ENCODE assay signal across 8 cellular contexts in the genomic region with DNA sequence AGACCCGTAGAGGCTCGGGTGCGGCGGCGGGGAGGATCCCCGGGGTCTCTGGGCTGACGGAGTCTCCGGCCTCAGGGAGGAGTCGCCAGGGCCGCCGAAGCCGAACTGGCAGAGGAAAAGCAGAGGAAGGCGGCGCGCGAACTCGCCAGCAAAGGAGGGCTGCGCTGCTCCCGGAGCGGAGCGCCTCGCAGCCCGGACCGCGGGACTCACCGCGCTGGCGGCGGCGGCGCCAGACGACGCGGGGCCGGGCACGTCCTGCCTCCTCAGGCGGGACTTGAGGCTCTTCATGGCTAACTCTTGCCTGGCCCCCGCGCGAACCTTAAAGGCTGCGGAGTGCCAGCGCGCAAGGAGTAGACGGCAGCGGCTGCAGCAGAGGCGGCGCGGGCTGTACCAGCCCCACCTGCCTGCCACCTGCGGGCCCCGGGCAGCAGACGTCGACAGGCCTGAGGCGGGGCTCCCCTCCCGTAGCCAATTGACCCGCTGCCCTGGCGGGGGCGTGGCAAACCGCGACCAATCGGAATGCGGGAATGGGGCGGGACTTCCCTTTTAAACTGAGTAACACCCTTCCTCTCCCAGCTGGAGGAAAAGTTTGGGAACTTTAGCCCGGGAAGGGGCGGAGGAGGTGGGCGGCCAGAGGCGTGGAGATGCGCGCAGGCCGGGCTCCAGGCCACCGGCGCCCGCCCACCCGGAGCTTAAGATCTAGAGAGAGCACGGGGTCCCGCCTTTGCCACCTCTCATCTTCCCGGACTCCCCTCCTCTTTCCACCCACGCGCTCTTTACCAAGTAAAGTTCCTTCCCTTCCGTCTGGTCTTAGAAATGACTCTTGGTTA. TPM values are rescaled to one million over a fixed set of nuclear protein-coding genes. Genes with fewer than 3 reads are reported as not detected.
A peak's percentile ranks its signal among the peaks of the same experiment; 100 is the strongest.
DNase-seq lines count a peak whose midpoint lies in the region; ATAC-seq, FAIRE-seq and TF ChIP-seq lines count a peak whose summit lies in the region.

A gene with protein sequence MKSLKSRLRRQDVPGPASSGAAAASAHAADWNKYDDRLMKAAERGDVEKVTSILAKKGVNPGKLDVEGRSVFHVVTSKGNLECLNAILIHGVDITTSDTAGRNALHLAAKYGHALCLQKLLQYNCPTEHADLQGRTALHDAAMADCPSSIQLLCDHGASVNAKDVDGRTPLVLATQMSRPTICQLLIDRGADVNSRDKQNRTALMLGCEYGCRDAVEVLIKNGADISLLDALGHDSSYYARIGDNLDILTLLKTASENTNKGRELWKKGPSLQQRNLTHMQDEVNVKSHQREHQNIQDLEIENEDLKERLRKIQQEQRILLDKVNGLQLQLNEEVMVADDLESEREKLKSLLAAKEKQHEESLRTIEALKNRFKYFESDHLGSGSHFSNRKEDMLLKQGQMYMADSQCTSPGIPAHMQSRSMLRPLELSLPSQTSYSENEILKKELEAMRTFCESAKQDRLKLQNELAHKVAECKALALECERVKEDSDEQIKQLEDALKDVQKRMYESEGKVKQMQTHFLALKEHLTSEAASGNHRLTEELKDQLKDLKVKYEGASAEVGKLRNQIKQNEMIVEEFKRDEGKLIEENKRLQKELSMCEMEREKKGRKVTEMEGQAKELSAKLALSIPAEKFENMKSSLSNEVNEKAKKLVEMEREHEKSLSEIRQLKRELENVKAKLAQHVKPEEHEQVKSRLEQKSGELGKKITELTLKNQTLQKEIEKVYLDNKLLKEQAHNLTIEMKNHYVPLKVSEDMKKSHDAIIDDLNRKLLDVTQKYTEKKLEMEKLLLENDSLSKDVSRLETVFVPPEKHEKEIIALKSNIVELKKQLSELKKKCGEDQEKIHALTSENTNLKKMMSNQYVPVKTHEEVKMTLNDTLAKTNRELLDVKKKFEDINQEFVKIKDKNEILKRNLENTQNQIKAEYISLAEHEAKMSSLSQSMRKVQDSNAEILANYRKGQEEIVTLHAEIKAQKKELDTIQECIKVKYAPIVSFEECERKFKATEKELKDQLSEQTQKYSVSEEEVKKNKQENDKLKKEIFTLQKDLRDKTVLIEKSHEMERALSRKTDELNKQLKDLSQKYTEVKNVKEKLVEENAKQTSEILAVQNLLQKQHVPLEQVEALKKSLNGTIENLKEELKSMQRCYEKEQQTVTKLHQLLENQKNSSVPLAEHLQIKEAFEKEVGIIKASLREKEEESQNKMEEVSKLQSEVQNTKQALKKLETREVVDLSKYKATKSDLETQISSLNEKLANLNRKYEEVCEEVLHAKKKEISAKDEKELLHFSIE (N-terminal part only) (minus strand): TSS at position 439 of the 830 bp plus-strand sequence. CDS start 151 bp downstream, at position 288.

- TF ChIP-seq CTCF in colonic mucosa (IDR thresholded peaks at IDR 0.05) (no peak), kidney (IDR thresholded peaks at IDR 0.05; ENCODE audit: borderline replicate concordance, extremely low read depth, insufficient read depth) (no peak)

- peak; percentile 89 for DNase-seq in SIG-M5 treated with dmso at 0.1 percent for 504 hours (lab: John Stamatoyannopoulos, UW; ENCODE audit: unreplicated experiment)
- no peak for DNase-seq in SIG-M5 (lab: John Stamatoyannopoulos, UW)
- peak; percentile 98 for DNase-seq in NCI-H226
- DNase-seq in activated CD4-positive, alpha-beta T cell treated with anti-CD3 and anti-CD28 coated beads for 48 hours = peak; percentile 88
- peak; percentile 99 for DNase-seq in colonic mucosa
- DNase-seq in kidney = peak; percentile 98
- peak; percentile 74 for DNase-seq in stimulated activated CD4-positive, alpha-beta T cell treated with anti-CD3 and anti-CD28 coated beads, Interleukin-12 subunit alpha, Interleukin-12 subunit beta, amount 100 ng/mL, for 4 hours

- H3K4me3 ChIP-seq in colonic mucosa (peak within 1 kb of the TSS; percentile 89), kidney (ENCODE audit: low read length in 2 of 2) (peak within 1 kb of the TSS; percentile 91 to 94)

- H3K27ac ChIP-seq in colonic mucosa (peak within 1 kb of the TSS; percentile 97), kidney (ENCODE audit: low read depth in 2 of 2, low read length in 2 of 2) (peak within 1 kb of the TSS; percentile 94)

- ATAC-seq in HG03139 (IDR thresholded peaks at IDR 0.05; ENCODE audit: unreplicated experiment) = peak; percentile 78

- no peaks in the 10 kb centered on the region for H3K36me3 ChIP-seq in colonic mucosa
- H3K36me3 ChIP-seq in kidney (ENCODE audit: control insufficient read depth in 1 of 2, insufficient read depth in 2 of 2, low read length in 2 of 2) = no peaks in the 10 kb centered on the region

- H3K27me3 ChIP-seq in colonic mucosa = no peaks in the 10 kb centered on the region

- FAIRE-seq in kidney (lab: Jason Lieb, UNC) = peak; percentile 91

- no peaks in the 10 kb centered on the region for H3K4me1 ChIP-seq in colonic mucosa
- H3K4me1 ChIP-seq in kidney (ENCODE audit: control insufficient read depth in 1 of 2, insufficient read depth in 1 of 2, low read depth in 1 of 2, low read length in 2 of 2) = peaks cover 0 to 5% of the 10 kb centered on the region in 2 donors

- intact Hi-C loops in colonic mucosa (cut with DNase I) (no loop called here), kidney (cut with DNase I) (no loop called here)

- H3K9me3 ChIP-seq in colonic mucosa = no peaks in the 10 kb centered on the region
- H3K9me3 ChIP-seq in kidney (ENCODE audit: control insufficient read depth in 1 of 2, low read length in 2 of 2) = no peaks in the 10 kb centered on the region

- H3K9ac ChIP-seq in colonic mucosa (ENCODE audit: low read depth in 2 of 2, low read length in 2 of 2) = peak within 1 kb of the TSS; percentile 87 to 92
- peak within 1 kb of the TSS; percentile 91 for H3K9ac ChIP-seq in kidney (ENCODE audit: low read length in 2 of 2)

RNA-seq across cellular contexts. Expression of the gene that starts here (rescaled TPM):
- 10 to 100 TPM; 55.4 to 57.3 TPM for total RNA-seq in colonic mucosa
- 92.7 TPM for total RNA-seq in kidney
- polyA plus RNA-seq in kidney (ENCODE audit: insufficient read depth, low read depth, low replicate concordance) = 49.6 TPM
